In genomic region chr3:45993421-45994027, GRCh38 we compare ENCODE assay signal across 12 cellular contexts. TPM values are rescaled to one million over a fixed set of nuclear protein-coding genes. Genes with fewer than 3 reads are reported as not detected.
A peak's percentile ranks its signal among the peaks of the same experiment; 100 is the strongest.
DNase-seq lines count a peak whose midpoint lies in the region; ATAC-seq and TF ChIP-seq lines count a peak whose summit lies in the region.
"Had no signal": no experiment of that assay in that cellular context is flagged by ENCODE, and none has a peak within 500 bp of the region (broad histone marks: within the 10 kb centered on the region; RNA-seq: fewer than 3 reads in every experiment).

No MANE protein-coding gene starts in this region.

- H3K27ac Mint-ChIP-seq in CD4-positive, alpha-beta T cell, result peak overlapping the region; percentile 92
- peak overlapping the region; percentile 84 for H3K27ac Mint-ChIP-seq in HFFc6
- H3K27ac Mint-ChIP-seq in natural killer cell treated with Interleukin-12 subunit alpha and Interleukin-12 subunit beta and Interleukin-15 and Interleukin-18, amount 100 ng/mL, for 72 hours, result peak overlapping the region; percentile 73 to 84
- H3K27ac Mint-ChIP-seq: mesothelial cell of epicardium had no signal

- H3K9me3 Mint-ChIP-seq in CD4-positive, alpha-beta T cell, result no peaks in the 10 kb centered on the region
- H3K9me3 Mint-ChIP-seq in HFFc6, result no peaks in the 10 kb centered on the region
- H3K9me3 Mint-ChIP-seq in natural killer cell treated with Interleukin-12 subunit alpha and Interleukin-12 subunit beta and Interleukin-15 and Interleukin-18, amount 100 ng/mL, for 72 hours, result no peaks in the 10 kb centered on the region
- H3K9me3 Mint-ChIP-seq: mesothelial cell of epicardium had no signal

- H3K27me3 ChIP-seq in CD4-positive, alpha-beta T cell (ENCODE audit: control insufficient read depth, insufficient read depth, low read length), result no peaks in the 10 kb centered on the region

- H3K36me3 Mint-ChIP-seq in CD4-positive, alpha-beta T cell (ENCODE audit: low read depth), result peaks cover 14% of the 10 kb centered on the region
- H3K36me3 Mint-ChIP-seq in HFFc6 (ENCODE audit: low read depth), result no peaks in the 10 kb centered on the region
- H3K36me3 Mint-ChIP-seq in natural killer cell treated with Interleukin-12 subunit alpha and Interleukin-12 subunit beta and Interleukin-15 and Interleukin-18, amount 100 ng/mL, for 72 hours, result peaks cover 7% of the 10 kb centered on the region
- H3K36me3 Mint-ChIP-seq: mesothelial cell of epicardium had no signal

- peaks cover 20% of the 10 kb centered on the region for H3K4me1 ChIP-seq in mucosa of descending colon (ENCODE audit: low read depth)

- no peaks in the 10 kb centered on the region for H3K36me3 ChIP-seq in mucosa of descending colon (ENCODE audit: low read depth)

- CTCF ChIA-PET in CD4-positive, alpha-beta T cell (lab: Charles Lee), result interaction anchor here (0.6 to 1.6 kb wide), 6 partner anchors 13 to 636 kb away, joined by 3 to 5 read pairs (median 4); no protein-coding TSS in a partner anchor

- H3K4me1 Mint-ChIP-seq in CD4-positive, alpha-beta T cell (ENCODE audit: low read depth), result peaks cover 69% of the 10 kb centered on the region
- H3K4me1 Mint-ChIP-seq in HFFc6 (ENCODE audit: low read depth), result peaks cover 60% of the 10 kb centered on the region
- H3K4me1 Mint-ChIP-seq in natural killer cell treated with Interleukin-12 subunit alpha and Interleukin-12 subunit beta and Interleukin-15 and Interleukin-18, amount 100 ng/mL, for 72 hours (ENCODE audit: low read depth in 2 of 2), result peaks cover 46 to 59% of the 10 kb centered on the region in 2 donors

- no peaks in the 10 kb centered on the region for H3K27me3 Mint-ChIP-seq in CD4-positive, alpha-beta T cell
- H3K27me3 Mint-ChIP-seq in HFFc6 (ENCODE audit: insufficient read depth), result no peaks in the 10 kb centered on the region; the same call in 1 of the 2 replicates
- H3K27me3 Mint-ChIP-seq in natural killer cell treated with Interleukin-12 subunit alpha and Interleukin-12 subunit beta and Interleukin-15 and Interleukin-18, amount 100 ng/mL, for 72 hours, result no peaks in the 10 kb centered on the region

- no peaks in the 10 kb centered on the region for H3K9me3 ChIP-seq in CD4-positive, alpha-beta T cell (ENCODE audit: control insufficient read depth, low read length)
- H3K9me3 ChIP-seq in mucosa of descending colon, result no peaks in the 10 kb centered on the region

- POLR2A ChIA-PET in CD4-positive, alpha-beta T cell (lab: Charles Lee), result interaction anchor here (0.6 to 4.7 kb wide), 5 partner anchors 17 to 361 kb away, joined by 3 to 42 read pairs (median 14); partner anchors contain the start of gene CXCR6

- no peak overlapping the region for H3K4me3 ChIP-seq in mucosa of descending colon

- H3K4me3 Mint-ChIP-seq in CD4-positive, alpha-beta T cell, result peak overlapping the region; percentile 83
- peak overlapping the region; percentile 58 for H3K4me3 Mint-ChIP-seq in HFFc6
- H3K4me3 Mint-ChIP-seq in natural killer cell treated with Interleukin-12 subunit alpha and Interleukin-12 subunit beta and Interleukin-15 and Interleukin-18, amount 100 ng/mL, for 72 hours, result peak overlapping the region; percentile 85

- ATAC-seq in CD4-positive, alpha-beta T cell (ENCODE audit: poor library complexity), result peak; percentile 42
- ATAC-seq in natural killer cell treated with Interleukin-12 subunit alpha and Interleukin-12 subunit beta and Interleukin-15 and Interleukin-18, amount 100 ng/mL, for 72 hours, result peak in 1 of 2 donors; percentile 21
- ATAC-seq in GM19351 (IDR thresholded peaks at IDR 0.05; ENCODE audit: unreplicated experiment) (no peak), mucosa of descending colon (no peak)

- no peak overlapping the region for H3K27ac ChIP-seq in CD4-positive, alpha-beta T cell (ENCODE audit: low read depth, low read length)
- H3K27ac ChIP-seq: epithelial cell of prostate had no signal

- no peak for TF ChIP-seq CTCF in CD4-positive, alpha-beta T cell (IDR thresholded peaks at IDR 0.05)
- TF ChIP-seq CTCF in HFFc6 (IDR thresholded peaks at IDR 0.05) (no peak), mucosa of descending colon (IDR thresholded peaks at IDR 0.05) (no peak)

- peak in 7 of 10 experiments; percentile 8 to 43 (median 26) for DNase-seq in CD4-positive, alpha-beta T cell
- peak; percentile 28 for DNase-seq in HFFc6
- DNase-seq in activated effector memory CD4-positive, alpha-beta T cell treated with anti-CD3 and anti-CD28 coated beads, Interleukin-2, amount 50 U/mL, for 16 hours, result peak; percentile 67
- DNase-seq in natural killer cell treated with Interleukin-12 subunit alpha and Interleukin-12 subunit beta and Interleukin-15 and Interleukin-18, amount 100 ng/mL, for 72 hours (ENCODE audit: low spot score), result no peak
- no peak for DNase-seq in mucosa of descending colon
- DNase-seq in cerebellar nuclear complex (lab: John Stamatoyannopoulos, UW), result no peak
- DNase-seq in RPMI8226, result no peak
- DNase-seq: NCI-H774; stimulated activated CD4-positive, alpha-beta T cell treated with anti-CD3 and anti-CD28 coated beads, Interleukin-2, amount 100 ng/mL, for 24 hours had no signal

- intact Hi-C loops in CD4-positive, alpha-beta T cell (cut with DNase I, micrococcal nuclease), result loop anchor here (5.0 kb wide), 2 partner anchors 41 to 46 kb away; no protein-coding TSS in a partner anchor
- intact Hi-C loops in mucosa of descending colon (cut with DNase I, micrococcal nuclease), result no loop called here

RNA-seq across cellular contexts. Expression of gene FYCO1, which starts 2.1 kb away (rescaled TPM):
- total RNA-seq in CD4-positive, alpha-beta T cell, result 10 to 100 TPM; 17.4 to 20.1 TPM
- total RNA-seq in HFFc6 (2021; fragmentation: NEBNext Ultra II Directional; extraction: Animal tissue kit (Norgen Biotek cat#: 25700)), result 10 to 100 TPM; 20.8 to 30.7 (median 27.2) TPM
- total RNA-seq in natural killer cell treated with Interleukin-12 subunit alpha and Interleukin-12 subunit beta and Interleukin-15 and Interleukin-18, amount 100 ng/mL, for 72 hours, result 10 to 100 TPM; 14.6 to 30.3 TPM
- 10 to 100 TPM; 25.4 to 76.5 (median 27.7) TPM for total RNA-seq in mucosa of descending colon

RNA-seq across cellular contexts. Expression of gene XCR1, which starts 33.8 kb away (rescaled TPM):
- under 1 TPM; 0.14 to 0.20 TPM for total RNA-seq in CD4-positive, alpha-beta T cell
- total RNA-seq in HFFc6 (2021; fragmentation: NEBNext Ultra II Directional; extraction: Animal tissue kit (Norgen Biotek cat#: 25700)), result not detected
- not detected for total RNA-seq in natural killer cell treated with Interleukin-12 subunit alpha and Interleukin-12 subunit beta and Interleukin-15 and Interleukin-18, amount 100 ng/mL, for 72 hours
- under 1 TPM; 0.13 to 0.29 (median 0.20) TPM for total RNA-seq in mucosa of descending colon
- total RNA-seq: mesothelial cell of epicardium had no signal

RNA-seq across cellular contexts. Expression of gene CXCR6, which starts 50.3 kb away (rescaled TPM):
- total RNA-seq in CD4-positive, alpha-beta T cell, result 1 to 10 TPM; 1.7 to 2.0 TPM
- total RNA-seq in HFFc6 (2021; fragmentation: NEBNext Ultra II Directional; extraction: Animal tissue kit (Norgen Biotek cat#: 25700)), result not detected
- total RNA-seq in natural killer cell treated with Interleukin-12 subunit alpha and Interleukin-12 subunit beta and Interleukin-15 and Interleukin-18, amount 100 ng/mL, for 72 hours, result 1 to 10 TPM; 4.0 to 5.3 TPM
- total RNA-seq in mucosa of descending colon, result 1 to 10 TPM; 1.5 to 3.6 (median 1.7) TPM
- total RNA-seq: mesothelial cell of epicardium had no signal

Comparison
In these comparisons a context has a peak if more than half of its experiments do, and no peak if none do; other contexts are left out.
1. DNase-seq: peak in CD4-positive, alpha-beta T cell (7 of 10), HFFc6 (single experiment) and activated effector memory CD4-positive, alpha-beta T cell treated with anti-CD3 and anti-CD28 coated beads, Interleukin-2, amount 50 U/mL, for 16 hours (single experiment); none in natural killer cell treated with Interleukin-12 subunit alpha and Interleukin-12 subunit beta and Interleukin-15 and Interleukin-18, amount 100 ng/mL, for 72 hours (single experiment), mucosa of descending colon (0 of 3), cerebellar nuclear complex (0 of 2) and RPMI8226 (single experiment).
2. intact Hi-C loops: an anchor here in CD4-positive, alpha-beta T cell (5.0 kb wide); none called in mucosa of descending colon.
3. Peak in every context shown above with its lines, with median percentiles within 50 percentile points of each other: H3K27ac Mint-ChIP-seq and H3K4me3 Mint-ChIP-seq.